In genomic region chr12:85373045-85373444, GRCh38 we compare ENCODE assay signal across 26 cellular contexts.
DNase-seq lines count a peak whose midpoint lies in the region; ATAC-seq, FAIRE-seq and TF ChIP-seq lines count a peak whose summit lies in the region.
"Had no signal": no experiment of that assay in that cellular context is flagged by ENCODE, and none has a peak within 500 bp of the region (broad histone marks: within the 10 kb centered on the region; RNA-seq: fewer than 3 reads in every experiment).

No MANE protein-coding gene starts in this region.

- no peak overlapping the region for H3K4ac ChIP-seq in IMR-90 (ENCODE audit: low read depth, low read length)

- H3K27me3 ChIP-seq in HepG2 (ENCODE audit: control insufficient read depth in 1 of 2, insufficient read depth in 2 of 2, low read length in 2 of 2) (no peaks in the 10 kb centered on the region), right lobe of liver (no peaks in the 10 kb centered on the region), IMR-90 (ENCODE audit: control insufficient read depth, insufficient read depth, low read length) (no peaks in the 10 kb centered on the region), small intestine (ENCODE audit: control insufficient read depth in 2 of 2, insufficient read depth in 2 of 2, low read length in 2 of 2) (no peaks in the 10 kb centered on the region), osteoblast (ENCODE audit: insufficient read depth, low read length) (no peaks in the 10 kb centered on the region)
- H3K27me3 ChIP-seq: BLaER1 treated with 17β-estradiol and CSF1 and Interleukin-3, amounts not matched to agents 10 nM and 100 nM had no signal

- no peak overlapping the region for H2BK5ac ChIP-seq in IMR-90 (ENCODE audit: low read depth, low read length, poor library complexity, severe bottlenecking)

- no peak overlapping the region for H3K18ac ChIP-seq in IMR-90 (ENCODE audit: low read depth, low read length)

- no peak overlapping the region for H2BK120ac ChIP-seq in IMR-90 (ENCODE audit: low read depth, low read length)

- H3K36me3 ChIP-seq in HepG2 (replicated peaks in 1 of 2; ENCODE audit: control insufficient read depth in 1 of 2, insufficient read depth in 2 of 2, low read length in 2 of 2): no peaks in the 10 kb centered on the region
- H3K36me3 ChIP-seq in right lobe of liver: no peaks in the 10 kb centered on the region
- no peaks in the 10 kb centered on the region for H3K36me3 ChIP-seq in IMR-90 (ENCODE audit: control insufficient read depth, insufficient read depth, low read length)
- no peaks in the 10 kb centered on the region for H3K36me3 ChIP-seq in small intestine (ENCODE audit: control insufficient read depth in 2 of 2, insufficient read depth in 2 of 2, low read length in 2 of 2)
- H3K36me3 ChIP-seq in osteoblast (ENCODE audit: insufficient read depth, low read length): no peaks in the 10 kb centered on the region
- H3K36me3 ChIP-seq: BLaER1 treated with 17β-estradiol and CSF1 and Interleukin-3, amounts not matched to agents 10 nM and 100 nM had no signal

- BruUV-seq in HepG2 (replicated peaks; lab: Mats Ljungman, UMichigan): no TSS peak
- BruUV-seq in IMR-90 (replicated peaks; lab: Mats Ljungman, UMichigan): no TSS peak

- H3K23ac ChIP-seq in IMR-90 (ENCODE audit: low read depth, low read length): no peak overlapping the region

- no peaks in the 10 kb centered on the region for H3K79me1 ChIP-seq in IMR-90 (ENCODE audit: low read depth in 1 of 2, low read length in 2 of 2)

- DNase-seq in HepG2 (ENCODE audit: low spot score): no peak
- DNase-seq in right lobe of liver: no peak
- DNase-seq in IMR-90: no peak
- DNase-seq in small intestine: no peak
- DNase-seq in osteoblast (ENCODE audit: insufficient read length, low spot score, missing footprints): no peak
- no peak for DNase-seq in DMS 273 (lab: John Stamatoyannopoulos, UW; ENCODE audit: unreplicated experiment)
- no peak for DNase-seq in substantia nigra (lab: John Stamatoyannopoulos, UW)
- DNase-seq: 8988T; AML-193; Caco-2; Calu3; CD4-positive, alpha-beta T cell; CD8-positive, alpha-beta T cell; DMS 273 treated with DMSO at 0.1 percent for 48 hours; DMS153; DMS79; DND-41; EL; GDM1 had no signal

- WGBS in HepG2 (ENCODE audit: low lambda C conversion rate): 23% methylated on average over 4 of the region's 4 CpGs
- 60% methylated on average over 4 of the region's 4 CpGs for WGBS in right lobe of liver (ENCODE audit: insufficient coverage, low coverage, low lambda C conversion rate, missing lambda C conversion rate)
- no CpG with 5 or more reads among the region's 4 CpGs for WGBS in IMR-90 (ENCODE audit: extremely low coverage in 2 of 2, insufficient read length in 1 of 2), 2 experiments
- 85 to 93% (median 92%) methylated on average over 4 of the region's 4 CpGs for WGBS in small intestine, 3 donors

- H4K5ac ChIP-seq in IMR-90 (ENCODE audit: low read depth, low read length): no peak overlapping the region

- no peak overlapping the region for H2AFZ ChIP-seq in HepG2 (ENCODE audit: low read length)
- H2AFZ ChIP-seq in IMR-90 (replicated peaks; ENCODE audit: low read length, poor library complexity): no peak overlapping the region
- no peak overlapping the region for H2AFZ ChIP-seq in osteoblast (ENCODE audit: low read length)

- no peak for TF ChIP-seq RAD21 in HepG2 (CRISPR knock-in tag; IDR thresholded peaks at IDR 0.05)
- TF ChIP-seq RAD21 in IMR-90 (IDR thresholded peaks at IDR 0.05; ENCODE audit: low read length): no peak

- no peaks in the 10 kb centered on the region for H3K9me1 ChIP-seq in IMR-90 (ENCODE audit: insufficient read depth, low read length)

- H3K4me1 ChIP-seq in HepG2 (ENCODE audit: insufficient read depth, low read length) (peaks cover 5% of the 10 kb centered on the region; the same call in 1 of the 2 replicates), right lobe of liver (no peaks in the 10 kb centered on the region), IMR-90 (ENCODE audit: control insufficient read depth, insufficient read depth, low read length) (no peaks in the 10 kb centered on the region), small intestine (ENCODE audit: control insufficient read depth in 2 of 2, insufficient read depth in 1 of 2, low read depth in 1 of 2, low read length in 1 of 2) (no peaks in the 10 kb centered on the region), osteoblast (ENCODE audit: insufficient read depth, low read length) (no peaks in the 10 kb centered on the region)

- H4K20me1 ChIP-seq in HepG2 (ENCODE audit: insufficient read depth, low read length) (no peaks in the 10 kb centered on the region), IMR-90 (ENCODE audit: insufficient read depth, low read length) (no peaks in the 10 kb centered on the region), osteoblast (ENCODE audit: insufficient read depth, low read length) (no peaks in the 10 kb centered on the region)
- H4K20me1 ChIP-seq: BLaER1 treated with 17β-estradiol and CSF1 and Interleukin-3, amounts not matched to agents 10 nM and 100 nM had no signal

- H4K91ac ChIP-seq in IMR-90 (ENCODE audit: insufficient read depth, low read depth, low read length): no peak overlapping the region

- in situ Hi-C loops in HepG2 (cut with HindIII; ENCODE audit: extremely low pct_ligation_motif_present, low pct_unique_long_range_greater_than_20kb): no loop called here
- in situ Hi-C loops in IMR-90 (cut with MboI; ENCODE audit: low sequenced_read_pairs): no loop called here

- no peak overlapping the region for H3K4me2 ChIP-seq in HepG2 (ENCODE audit: low read depth, low read length)
- H3K4me2 ChIP-seq in IMR-90 (ENCODE audit: low read depth, low read length): no peak overlapping the region
- H3K4me2 ChIP-seq in osteoblast (ENCODE audit: insufficient read depth, low read length): no peak overlapping the region
- H3K4me2 ChIP-seq: BLaER1 treated with 17β-estradiol and CSF1 and Interleukin-3, amounts not matched to agents 10 nM and 100 nM had no signal

- H4K8ac ChIP-seq in IMR-90 (ENCODE audit: low read depth in 2 of 2, low read length in 2 of 2): no peak overlapping the region

- H3K27ac ChIP-seq in HepG2 (ENCODE audit: extremely low read length, insufficient read depth, low read length): no peak overlapping the region
- no peak overlapping the region for H3K27ac ChIP-seq in right lobe of liver
- no peak overlapping the region for H3K27ac ChIP-seq in IMR-90 (ENCODE audit: insufficient read depth, low read length)
- H3K27ac ChIP-seq in small intestine (ENCODE audit: low read depth in 1 of 2, low read length in 1 of 2): no peak overlapping the region
- no peak overlapping the region for H3K27ac ChIP-seq in osteoblast (ENCODE audit: low read depth, low read length)
- H3K27ac ChIP-seq in substantia nigra (ENCODE audit: low read depth, low read length, poor library complexity, severe bottlenecking): no peak overlapping the region
- H3K27ac ChIP-seq: BLaER1 treated with 17β-estradiol and CSF1 and Interleukin-3, amounts not matched to agents 10 nM and 100 nM; C4-2B had no signal

- TF ChIP-seq POLR2A in HepG2 (IDR thresholded peaks at IDR 0.05; ENCODE audit: insufficient read depth in 1 of 2, low read depth in 2 of 2, low read length in 2 of 2): no peak
- no peak for TF ChIP-seq POLR2A in right lobe of liver (IDR thresholded peaks at IDR 0.05)
- TF ChIP-seq POLR2A in IMR-90 (IDR thresholded peaks at IDR 0.05; ENCODE audit: low read depth, low read length): no peak

- H3K4me3 ChIP-seq in HepG2 (replicated peaks in 1 of 3; ENCODE audit: insufficient read depth in 1 of 3, low read depth in 2 of 3, low read length in 3 of 3): no peak overlapping the region
- H3K4me3 ChIP-seq in right lobe of liver: no peak overlapping the region
- no peak overlapping the region for H3K4me3 ChIP-seq in IMR-90 (ENCODE audit: insufficient read depth, low read depth, low read length)
- no peak overlapping the region for H3K4me3 ChIP-seq in small intestine (ENCODE audit: low read depth in 1 of 2, low read length in 2 of 2)
- no peak overlapping the region for H3K4me3 ChIP-seq in osteoblast (ENCODE audit: insufficient read depth, low read length)
- H3K4me3 ChIP-seq: BLaER1 treated with 17β-estradiol and CSF1 and Interleukin-3, amounts not matched to agents 10 nM and 100 nM; GM12878 had no signal

- dilution Hi-C loops in IMR-90 (cut with HindIII; ENCODE audit: low sequenced_read_pairs, unreplicated experiment): no loop called here

- no peak overlapping the region for H2AK5ac ChIP-seq in IMR-90 (ENCODE audit: low read depth, low read length)

- no peaks in the 10 kb centered on the region for H3K9me3 ChIP-seq in HepG2 (ENCODE audit: low read length)
- H3K9me3 ChIP-seq in right lobe of liver: no peaks in the 10 kb centered on the region
- no peaks in the 10 kb centered on the region for H3K9me3 ChIP-seq in IMR-90 (ENCODE audit: control insufficient read depth, insufficient read depth, low read length)
- H3K9me3 ChIP-seq in small intestine (ENCODE audit: control insufficient read depth, low read depth): no peaks in the 10 kb centered on the region
- no peaks in the 10 kb centered on the region for H3K9me3 ChIP-seq in osteoblast (ENCODE audit: low read depth, low read length)
- H3K9me3 ChIP-seq: BLaER1 treated with 17β-estradiol and CSF1 and Interleukin-3, amounts not matched to agents 10 nM and 100 nM; Caco-2 had no signal

- TF ChIP-seq EP300 in HepG2 (IDR thresholded peaks at IDR 0.05; ENCODE audit: low read depth in 2 of 2, low read length in 2 of 2) (no peak), HepG2 (CRISPR knock-in tag; IDR thresholded peaks at IDR 0.05; ENCODE audit: borderline replicate concordance) (no peak)

- no peak overlapping the region for H3K56ac ChIP-seq in IMR-90 (ENCODE audit: extremely low read depth, insufficient read depth, low read length)

- CTCF ChIA-PET in HepG2 (lab: Yijun Ruan, JAX; ENCODE audit: low intra/inter-chr PET ratio, low total read pairs): no interaction called here
- CTCF ChIA-PET in IMR-90 (lab: Yijun Ruan, JAX): interaction anchor here (0.6 kb wide), 1 partner anchor 63 kb away, joined by 3 read pairs; no protein-coding TSS in a partner anchor

- no peak for FAIRE-seq in HepG2 (lab: Jason Lieb, UNC)
- peak; percentile 84 for FAIRE-seq in colon (lab: Jason Lieb, UNC)
- FAIRE-seq in small intestine (lab: Jason Lieb, UNC): peak; percentile 84
- FAIRE-seq: A204.1, GM12892, GM19239 had no signal

- H2BK20ac ChIP-seq in IMR-90 (ENCODE audit: low read depth, low read length): no peak overlapping the region

- H2AK9ac ChIP-seq in IMR-90 (replicated peaks; ENCODE audit: low read depth, low read length, poor library complexity): no peak overlapping the region

- ATAC-seq in HepG2 (no peak), right lobe of liver (no peak), IMR-90 (ENCODE audit: low read depth) (no peak)
- ATAC-seq: CD8-positive, alpha-beta T cell; GM12878 had no signal

- POLR2A ChIA-PET in HepG2 (lab: Yijun Ruan, JAX) (no interaction called here), IMR-90 (lab: Charles Lee; ENCODE audit: unreplicated experiment) (no interaction called here)

- intact Hi-C loops in HepG2 (cut with micrococcal nuclease; ENCODE audit: unreplicated experiment) (no loop called here), right lobe of liver (cut with DNase I) (no loop called here), IMR-90 (cut with micrococcal nuclease) (no loop called here)

- H3K9ac ChIP-seq in HepG2 (ENCODE audit: insufficient read depth, low read depth, low read length): no peak overlapping the region
- no peak overlapping the region for H3K9ac ChIP-seq in IMR-90 (ENCODE audit: low read depth, low read length)
- H3K9ac ChIP-seq: BLaER1 treated with 17β-estradiol and CSF1 and Interleukin-3, amounts not matched to agents 10 nM and 100 nM had no signal

- TF ChIP-seq CTCF in HepG2 (CRISPR knock-in tag; IDR thresholded peaks at IDR 0.05) (no peak), right lobe of liver (IDR thresholded peaks at IDR 0.05) (no peak), IMR-90 (conservative IDR thresholded peaks at IDR 0.05; ENCODE audit: low read depth, low read length) (no peak), osteoblast (IDR thresholded peaks at IDR 0.05; ENCODE audit: extremely low read depth, low read depth, low read length) (no peak)

- no peaks in the 10 kb centered on the region for H3K79me2 ChIP-seq in HepG2 (ENCODE audit: insufficient read depth, low read length)
- no peaks in the 10 kb centered on the region for H3K79me2 ChIP-seq in osteoblast (ENCODE audit: insufficient read depth, low read length)

- H2BK15ac ChIP-seq in IMR-90 (ENCODE audit: low read depth, low read length): no peak overlapping the region

- H3K14ac ChIP-seq in IMR-90 (replicated peaks; ENCODE audit: low read depth, low read length): no peak overlapping the region
